35 cellular contexts compared by ENCODE assay signal in genomic region chr19:38310279-38310670, GRCh38. TPM values are rescaled to one million over a fixed set of nuclear protein-coding genes. Genes with fewer than 3 reads are reported as not detected.
"Had no signal": no experiment of that assay in that cellular context is flagged by ENCODE, and none has a peak within 500 bp of the region (broad histone marks: within the 10 kb centered on the region; RNA-seq: fewer than 3 reads in every experiment).

No MANE protein-coding gene starts in this region.

- H3K27me3 ChIP-seq: body of pancreas, brain microvascular endothelial cell, breast epithelium had no signal

- DNase-seq: activated B cell treated with CpG ODN at 0.5 μM for 24 hours; activated CD4-positive, alpha-beta memory T cell treated with anti-CD3 and anti-CD28 coated beads for 36 hours; activated CD4-positive, alpha-beta T cell treated with anti-CD3 and anti-CD28 coated beads for 4 hours; activated CD4-positive, alpha-beta T cell treated with anti-CD3 and anti-CD28 coated beads, Interleukin-2, amount 10 ng/mL, durations not matched to agents 24 days and 14 days; activated CD4-positive, alpha-beta T cell treated with anti-CD3 and anti-CD28 coated beads, Interleukin-2, amount 50 U/mL, for 1 hour; activated CD4-positive, alpha-beta T cell treated with anti-CD3 and anti-CD28 coated beads, Interleukin-2, amount 50 U/mL, for 4 hours; activated CD4-positive, CD25-positive, alpha-beta regulatory T cell treated with anti-CD3 and anti-CD28 coated beads, Interleukin-2, amount 50 U/mL, for 72 hours; activated CD8-positive, alpha-beta memory T cell treated with anti-CD3 and anti-CD28 coated beads, Interleukin-2, amount 50 U/mL, for 4 hours; activated CD8-positive, alpha-beta T cell treated with anti-CD3 and anti-CD28 coated beads for 36 hours; activated effector memory CD4-positive, alpha-beta T cell treated with Interleukin-2 at 50 U/mL for 16 hours; activated gamma-delta T cell; activated naive CD4-positive, alpha-beta T cell treated with anti-CD3 and anti-CD28 coated beads, Interleukin-2, amount 10 ng/mL, durations not matched to agents 7 days and 5 days; activated naive CD4-positive, alpha-beta T cell treated with Interleukin-2 at 50 U/mL for 16 hours; activated naive CD8-positive, alpha-beta T cell treated with anti-CD3 and anti-CD28 coated beads, Interleukin-2, amount 10 ng/mL, durations not matched to agents 7 days and 5 days; activated naive CD8-positive, alpha-beta T cell treated with anti-CD3 and anti-CD28 coated beads, Interleukin-2, amount 50 U/mL, for 24 hours; activated T-cell treated with anti-CD3 and anti-CD28 coated beads for 4 hours; activated T-cell treated with anti-CD3 and anti-CD28 coated beads, Interleukin-2, amount 50 U/mL, for 1 hour; activated T-cell treated with anti-CD3 and anti-CD28 coated beads, Interleukin-2, amount 50 U/mL, for 48 hours; aorta; body of pancreas; brain microvascular endothelial cell; cerebellar nuclear complex; T-helper 2 cell; T-helper 9 cell had no signal

- H3K27ac Mint-ChIP-seq: activated B cell treated with CpG ODN at 0.5 μM for 24 hours; activated CD4-positive, alpha-beta memory T cell treated with anti-CD3 and anti-CD28 coated beads for 36 hours; activated CD8-positive, alpha-beta T cell treated with anti-CD3 and anti-CD28 coated beads for 36 hours; activated naive CD4-positive, alpha-beta T cell treated with anti-CD3 and anti-CD28 coated beads, Interleukin-2, amount 10 ng/mL, durations not matched to agents 7 days and 5 days; activated naive CD4-positive, alpha-beta T cell treated with anti-CD3 and anti-CD28 coated beads, Interleukin-2, amount 50 U/mL, for 24 hours; activated naive CD8-positive, alpha-beta T cell; activated naive CD8-positive, alpha-beta T cell treated with anti-CD3 and anti-CD28 coated beads, Interleukin-2, amount 10 ng/mL, durations not matched to agents 7 days and 5 days; activated naive CD8-positive, alpha-beta T cell treated with anti-CD3 and anti-CD28 coated beads, Interleukin-2, amount 50 U/mL, for 24 hours; activated T-helper 2 cell treated with anti-CD3 and anti-CD28 coated beads, Interferon-gamma antibody, Interleukin-2, Interleukin-4, amounts not matched to agents 10 μg/mL and 5 μg/mL and 100 μg/mL, durations not matched to agents 14 hours and 24 hours and 36 hours; T-helper 1 cell treated with Interleukin-12 subunit alpha and Interleukin-12 subunit beta and Interleukin-4 antibody, amounts not matched to agents 30 μg/mL and 1 μg/mL, for 36 hours; T-helper 2 cell treated with Interferon-gamma antibody and Interleukin-4, amounts not matched to agents 5 μg/mL and 100 μg/mL, for 36 hours had no signal

- ATAC-seq: activated CD8-positive, alpha-beta T cell treated with anti-CD3 and anti-CD28 coated beads for 36 hours; activated naive CD8-positive, alpha-beta T cell treated with anti-CD3 and anti-CD28 coated beads, Interleukin-2, amount 50 U/mL, for 24 hours; body of pancreas had no signal

- H3K4me3 Mint-ChIP-seq: activated B cell treated with CpG ODN at 0.5 μM for 24 hours; activated CD4-positive, alpha-beta memory T cell treated with anti-CD3 and anti-CD28 coated beads for 36 hours; activated CD4-positive, alpha-beta T cell treated with anti-CD3 and anti-CD28 coated beads, Interleukin-2, amount 10 ng/mL, durations not matched to agents 24 days and 14 days; activated CD8-positive, alpha-beta T cell treated with anti-CD3 and anti-CD28 coated beads for 36 hours; activated naive CD4-positive, alpha-beta T cell treated with anti-CD3 and anti-CD28 coated beads, Interleukin-2, amount 10 ng/mL, durations not matched to agents 7 days and 5 days; activated naive CD4-positive, alpha-beta T cell treated with anti-CD3 and anti-CD28 coated beads, Interleukin-2, amount 50 U/mL, for 24 hours; activated naive CD8-positive, alpha-beta T cell; activated naive CD8-positive, alpha-beta T cell treated with anti-CD3 and anti-CD28 coated beads, Interleukin-2, amount 10 ng/mL, durations not matched to agents 7 days and 5 days; activated naive CD8-positive, alpha-beta T cell treated with anti-CD3 and anti-CD28 coated beads, Interleukin-2, amount 50 U/mL, for 24 hours; central memory CD8-positive, alpha-beta T cell; T-helper 1 cell treated with Interleukin-12 subunit alpha and Interleukin-12 subunit beta and Interleukin-4 antibody, amounts not matched to agents 30 μg/mL and 1 μg/mL, for 36 hours; T-helper 2 cell treated with Interferon-gamma antibody and Interleukin-4, amounts not matched to agents 5 μg/mL and 100 μg/mL, for 36 hours had no signal

- H3K27ac ChIP-seq: body of pancreas, brain microvascular endothelial cell, breast epithelium, VCaP had no signal

- H3K9me3 Mint-ChIP-seq: activated B cell treated with CpG ODN at 0.5 μM for 24 hours; activated CD4-positive, alpha-beta memory T cell treated with anti-CD3 and anti-CD28 coated beads for 36 hours; activated CD8-positive, alpha-beta T cell treated with anti-CD3 and anti-CD28 coated beads for 36 hours; activated naive CD4-positive, alpha-beta T cell treated with anti-CD3 and anti-CD28 coated beads, Interleukin-2, amount 10 ng/mL, durations not matched to agents 7 days and 5 days; activated naive CD4-positive, alpha-beta T cell treated with anti-CD3 and anti-CD28 coated beads, Interleukin-2, amount 50 U/mL, for 24 hours; activated naive CD8-positive, alpha-beta T cell treated with anti-CD3 and anti-CD28 coated beads, Interleukin-2, amount 10 ng/mL, durations not matched to agents 7 days and 5 days; activated T-helper 2 cell treated with anti-CD3 and anti-CD28 coated beads, Interferon-gamma antibody, Interleukin-2, Interleukin-4, amounts not matched to agents 10 μg/mL and 5 μg/mL and 100 μg/mL, durations not matched to agents 14 hours and 24 hours and 36 hours; central memory CD8-positive, alpha-beta T cell; T-helper 1 cell treated with Interleukin-12 subunit alpha and Interleukin-12 subunit beta and Interleukin-4 antibody, amounts not matched to agents 30 μg/mL and 1 μg/mL, for 36 hours; T-helper 2 cell treated with Interferon-gamma antibody and Interleukin-4, amounts not matched to agents 5 μg/mL and 100 μg/mL, for 36 hours had no signal

- H3K4me1 ChIP-seq: breast epithelium had no signal

- H3K27me3 Mint-ChIP-seq: activated B cell treated with CpG ODN at 0.5 μM for 24 hours; activated CD4-positive, alpha-beta memory T cell treated with anti-CD3 and anti-CD28 coated beads for 36 hours; activated CD4-positive, alpha-beta T cell treated with anti-CD3 and anti-CD28 coated beads, Interleukin-2, amount 10 ng/mL, durations not matched to agents 24 days and 14 days; activated CD8-positive, alpha-beta T cell treated with anti-CD3 and anti-CD28 coated beads for 36 hours; activated naive CD4-positive, alpha-beta T cell treated with anti-CD3 and anti-CD28 coated beads, Interleukin-2, amount 10 ng/mL, durations not matched to agents 7 days and 5 days; activated naive CD4-positive, alpha-beta T cell treated with anti-CD3 and anti-CD28 coated beads, Interleukin-2, amount 50 U/mL, for 24 hours; activated naive CD8-positive, alpha-beta T cell; activated naive CD8-positive, alpha-beta T cell treated with anti-CD3 and anti-CD28 coated beads, Interleukin-2, amount 10 ng/mL, durations not matched to agents 7 days and 5 days; activated naive CD8-positive, alpha-beta T cell treated with anti-CD3 and anti-CD28 coated beads, Interleukin-2, amount 50 U/mL, for 24 hours; central memory CD8-positive, alpha-beta T cell had no signal

- H3K36me3 ChIP-seq: breast epithelium had no signal

- H3K9me3 ChIP-seq: body of pancreas, breast epithelium had no signal

- H3K4me3 ChIP-seq: body of pancreas, breast epithelium had no signal

- FAIRE-seq: astrocyte, TTC549 had no signal

RNA-seq across cellular contexts. Expression of gene C19orf33, which starts 6.2 kb away (rescaled TPM):
- total RNA-seq: activated CD4-positive, alpha-beta memory T cell treated with anti-CD3 and anti-CD28 coated beads for 36 hours; activated CD4-positive, alpha-beta T cell treated with anti-CD3 and anti-CD28 coated beads, Interleukin-2, amount 10 ng/mL, durations not matched to agents 24 days and 14 days; activated CD8-positive, alpha-beta memory T cell treated with anti-CD3 and anti-CD28 coated beads for 36 hours; activated CD8-positive, alpha-beta T cell treated with anti-CD3 and anti-CD28 coated beads for 36 hours; activated naive CD8-positive, alpha-beta T cell treated with anti-CD3 and anti-CD28 coated beads, Interleukin-2, amount 10 ng/mL, durations not matched to agents 7 days and 5 days had no signal
